In genomic region chr20:63128956-63129355, GRCh38 we compare ENCODE assay signal across 27 cellular contexts.
A peak's percentile ranks its signal among the peaks of the same experiment; 100 is the strongest.
DNase-seq lines count a peak whose midpoint lies in the region; ATAC-seq and TF ChIP-seq lines count a peak whose summit lies in the region.
"Had no signal": no experiment of that assay in that cellular context is flagged by ENCODE, and none has a peak within 500 bp of the region (broad histone marks: within the 10 kb centered on the region; RNA-seq: fewer than 3 reads in every experiment).

No MANE protein-coding gene starts in this region.

- H3K36me3 Mint-ChIP-seq in natural killer cell treated with Interleukin-12 subunit alpha and Interleukin-12 subunit beta and Interleukin-15 and Interleukin-18, amount 100 ng/mL, for 72 hours, result no peaks in the 10 kb centered on the region
- H3K36me3 Mint-ChIP-seq in natural killer cell (no peaks in the 10 kb centered on the region), GM23338 (ENCODE audit: low read depth) (no peaks in the 10 kb centered on the region; the same call in 2 of the 3 replicates), Calu3 (ENCODE audit: insufficient read depth, unreplicated experiment) (no peaks in the 10 kb centered on the region)

- H3K9me3 Mint-ChIP-seq in natural killer cell treated with Interleukin-12 subunit alpha and Interleukin-12 subunit beta and Interleukin-15 and Interleukin-18, amount 100 ng/mL, for 72 hours, result no peaks in the 10 kb centered on the region
- H3K9me3 Mint-ChIP-seq in natural killer cell (no peaks in the 10 kb centered on the region), GM23338 (no peaks in the 10 kb centered on the region; the same call in 2 of the 3 replicates), Calu3 (ENCODE audit: low read depth, unreplicated experiment) (no peaks in the 10 kb centered on the region)
- H3K9me3 Mint-ChIP-seq: activated CD4-positive, alpha-beta T cell treated with anti-CD3 and anti-CD28 coated beads, Interleukin-2, amount 10 ng/mL, durations not matched to agents 24 days and 14 days; activated T-cell treated with anti-CD3 and anti-CD28 coated beads, Interleukin-2, amount 50 U/mL, for 24 hours; nephron; stimulated activated naive CD8-positive, alpha-beta T cell treated with anti-CD3 and anti-CD28 coated beads, Interleukin-15, Interleukin-2, amounts not matched to agents 100 ng/mL and 50 ng/mL, for 24 hours had no signal

- H3K4me1 Mint-ChIP-seq in natural killer cell treated with Interleukin-12 subunit alpha and Interleukin-12 subunit beta and Interleukin-15 and Interleukin-18, amount 100 ng/mL, for 72 hours (ENCODE audit: low read depth in 2 of 2), result no peaks in the 10 kb centered on the region
- H3K4me1 Mint-ChIP-seq in natural killer cell (no peaks in the 10 kb centered on the region), GM23338 (peaks cover 17% of the 10 kb centered on the region), Calu3 (ENCODE audit: low read depth, unreplicated experiment) (no peaks in the 10 kb centered on the region)
- H3K4me1 Mint-ChIP-seq: activated CD4-positive, alpha-beta T cell treated with anti-CD3 and anti-CD28 coated beads, Interleukin-2, amount 10 ng/mL, durations not matched to agents 24 days and 14 days; nephron had no signal

- no peak overlapping the region for H3K4me2 ChIP-seq in GM23338
- H3K4me2 ChIP-seq: smooth muscle cell had no signal

- no TSS peak for BruUV-seq in Calu3 (replicated peaks; lab: Mats Ljungman, UMichigan)

- no peaks in the 10 kb centered on the region for H3K9me3 ChIP-seq in right cardiac atrium (ENCODE audit: control insufficient read depth, low read length)
- H3K9me3 ChIP-seq: BLaER1 treated with 17β-estradiol and CSF1 and Interleukin-3, amounts not matched to agents 10 nM and 100 nM; body of pancreas; SJSA1; thoracic aorta had no signal

- no peaks in the 10 kb centered on the region for H3K27me3 ChIP-seq in right cardiac atrium (ENCODE audit: control insufficient read depth, insufficient read depth)
- H3K27me3 ChIP-seq in GM23338 (ENCODE audit: insufficient read depth), result no peaks in the 10 kb centered on the region
- H3K27me3 ChIP-seq: body of pancreas had no signal

- no peak overlapping the region for H3K4me3 Mint-ChIP-seq in natural killer cell treated with Interleukin-12 subunit alpha and Interleukin-12 subunit beta and Interleukin-15 and Interleukin-18, amount 100 ng/mL, for 72 hours
- H3K4me3 Mint-ChIP-seq in natural killer cell (no peak overlapping the region), GM23338 (no peak overlapping the region), Calu3 (ENCODE audit: low read depth, unreplicated experiment) (no peak overlapping the region)
- H3K4me3 Mint-ChIP-seq: activated CD4-positive, alpha-beta T cell treated with anti-CD3 and anti-CD28 coated beads, Interleukin-2, amount 10 ng/mL, durations not matched to agents 24 days and 14 days; activated T-cell treated with anti-CD3 and anti-CD28 coated beads, Interleukin-2, amount 50 U/mL, for 24 hours; nephron; stimulated activated naive CD8-positive, alpha-beta T cell treated with anti-CD3 and anti-CD28 coated beads, Interleukin-15, Interleukin-2, amounts not matched to agents 100 ng/mL and 50 ng/mL, for 24 hours had no signal

- H3K79me2 ChIP-seq in GM23338 (replicated peaks; ENCODE audit: insufficient read depth), result no peaks in the 10 kb centered on the region

- peaks cover 7% of the 10 kb centered on the region in 2 donors for H3K27me3 Mint-ChIP-seq in natural killer cell treated with Interleukin-12 subunit alpha and Interleukin-12 subunit beta and Interleukin-15 and Interleukin-18, amount 100 ng/mL, for 72 hours
- H3K27me3 Mint-ChIP-seq in natural killer cell (ENCODE audit: low read depth in 2 of 2) (peaks cover 8 to 16% of the 10 kb centered on the region in 2 donors), GM23338 (ENCODE audit: insufficient read depth, low read depth, poor library complexity) (peaks cover 8% of the 10 kb centered on the region), Calu3 (ENCODE audit: unreplicated experiment) (peaks cover 32% of the 10 kb centered on the region)

- CTCF ChIA-PET in Calu3 (lab: Charles Lee), result no interaction called here

- no peaks in the 10 kb centered on the region for H3K9me2 ChIP-seq in GM23338 (ENCODE audit: insufficient read depth)

- TF ChIP-seq CTCF in natural killer cell (IDR thresholded peaks at IDR 0.05) (no peak), GM23338 (conservative IDR thresholded peaks at IDR 0.05; ENCODE audit: low read depth in 2 of 2) (no peak), Calu3 (IDR thresholded peaks at IDR 0.05; ENCODE audit: unreplicated experiment) (no peak)

- H3K27ac Mint-ChIP-seq in natural killer cell treated with Interleukin-12 subunit alpha and Interleukin-12 subunit beta and Interleukin-15 and Interleukin-18, amount 100 ng/mL, for 72 hours, result no peak overlapping the region
- no peak overlapping the region for H3K27ac Mint-ChIP-seq in natural killer cell
- H3K27ac Mint-ChIP-seq in GM23338, result no peak overlapping the region
- no peak overlapping the region for H3K27ac Mint-ChIP-seq in Calu3 (ENCODE audit: unreplicated experiment)
- H3K27ac Mint-ChIP-seq: activated CD4-positive, alpha-beta T cell treated with anti-CD3 and anti-CD28 coated beads, Interleukin-2, amount 10 ng/mL, durations not matched to agents 24 days and 14 days; activated T-cell treated with anti-CD3 and anti-CD28 coated beads, Interleukin-2, amount 50 U/mL, for 24 hours; nephron; stimulated activated naive CD8-positive, alpha-beta T cell treated with anti-CD3 and anti-CD28 coated beads, Interleukin-15, Interleukin-2, amounts not matched to agents 100 ng/mL and 50 ng/mL, for 24 hours had no signal

- no peaks in the 10 kb centered on the region for H4K20me1 ChIP-seq in GM23338 (replicated peaks; ENCODE audit: insufficient read depth)

- WGBS in right cardiac atrium, result 83% methylated on average over 17 of the region's 17 CpGs

- H3K36me3 ChIP-seq in GM23338 (ENCODE audit: insufficient read depth), result no peaks in the 10 kb centered on the region
- H3K36me3 ChIP-seq: BLaER1 treated with 17β-estradiol and CSF1 and Interleukin-3, amounts not matched to agents 10 nM and 100 nM; SJSA1; thoracic aorta; WERI-Rb-1 had no signal

- peak; percentile 18 for DNase-seq in natural killer cell treated with Interleukin-12 subunit alpha and Interleukin-12 subunit beta and Interleukin-15 and Interleukin-18, amount 100 ng/mL, for 72 hours (ENCODE audit: low spot score)
- DNase-seq in natural killer cell (no peak), right cardiac atrium (peak in 2 of 3 donors; percentile 19 to 21), sciatic nerve (ENCODE audit: low spot score) (peak; percentile 35), GM23338 (ENCODE audit: low spot score) (no peak), DMS79 (lab: John Stamatoyannopoulos, UW) (no peak), Calu3 (no peak)
- DNase-seq: activated CD4-positive, alpha-beta T cell treated with anti-CD3 and anti-CD28 coated beads, Interleukin-2, amount 10 ng/mL, durations not matched to agents 24 days and 14 days; activated T-cell treated with anti-CD3 and anti-CD28 coated beads, Interleukin-2, amount 50 U/mL, for 24 hours; COR-L47; dermis blood vessel endothelial cell; HCEC 1CT; Kasumi-1; NCI-H146; NCI-H2107; NCI-H345; NCI-H748 treated with DMSO at 0.1 percent for 48 hours; stimulated activated CD4-positive, alpha-beta T cell treated with anti-CD3 and anti-CD28 coated beads, Interleukin-1b, Interleukin-23, amount 100 ng/mL, for 48 hours; WERI-Rb-1 had no signal

- intact Hi-C loops in natural killer cell (cut with micrococcal nuclease) (no loop called here), right cardiac atrium (cut with DNase I) (no loop called here), sciatic nerve (cut with DNase I) (no loop called here), Calu3 (cut with micrococcal nuclease; ENCODE audit: unreplicated experiment) (no loop called here)

- H3K4me3 ChIP-seq in right cardiac atrium (ENCODE audit: low read length) (no peak overlapping the region), GM23338 (no peak overlapping the region)
- H3K4me3 ChIP-seq: BLaER1 treated with 17β-estradiol and CSF1 and Interleukin-3, amounts not matched to agents 10 nM and 100 nM; body of pancreas; SJSA1; smooth muscle cell; thoracic aorta had no signal

- H3K27ac ChIP-seq in right cardiac atrium (ENCODE audit: low read length) (no peak overlapping the region), GM23338 (ENCODE audit: low read depth) (no peak overlapping the region)
- H3K27ac ChIP-seq: BLaER1 treated with 17β-estradiol and CSF1 and Interleukin-3, amounts not matched to agents 10 nM and 100 nM; body of pancreas; SJSA1; thoracic aorta; WERI-Rb-1 had no signal

- no peak for ATAC-seq in natural killer cell treated with Interleukin-12 subunit alpha and Interleukin-12 subunit beta and Interleukin-15 and Interleukin-18, amount 100 ng/mL, for 72 hours
- ATAC-seq in natural killer cell (no peak), right cardiac atrium (no peak), sciatic nerve (no peak), GM23338 (no peak)
- ATAC-seq: body of pancreas, esophagus mucosa had no signal

- no peaks in the 10 kb centered on the region for H3K4me1 ChIP-seq in right cardiac atrium (ENCODE audit: control insufficient read depth, insufficient read depth, low read length)
- peaks cover 10% of the 10 kb centered on the region; the same call in 1 of the 2 replicates for H3K4me1 ChIP-seq in GM23338 (ENCODE audit: insufficient read depth)
- H3K4me1 ChIP-seq: body of pancreas, SJSA1 had no signal

- H2AFZ ChIP-seq in GM23338, result no peak overlapping the region

- H3F3A ChIP-seq in GM23338 (replicated peaks; ENCODE audit: low read depth), result 0 out of 2 replicates have a peak, but pooled peaks cover 1% of the 10 kb centered on the region

TF ChIP-seq in GM23338, 12 proteins besides CTCF, POLR2A, EP300 and RAD21 (continues in another document):
- TF ChIP-seq NANOG (IDR thresholded peaks at IDR 0.05; ENCODE audit: borderline replicate concordance) (no peak), ZNF331 (CRISPR knock-in tag; IDR thresholded peaks at IDR 0.05; ENCODE audit: low read depth) (no peak), ZNF114 (CRISPR knock-in tag; IDR thresholded peaks at IDR 0.05) (no peak)

Comparison
In these comparisons a context has a peak if more than half of its experiments do, and no peak if none do; other contexts are left out.
1. DNase-seq: peak in natural killer cell treated with Interleukin-12 subunit alpha and Interleukin-12 subunit beta and Interleukin-15 and Interleukin-18, amount 100 ng/mL, for 72 hours (single experiment), right cardiac atrium (2 of 3) and sciatic nerve (single experiment); none in natural killer cell (single experiment), GM23338 (single experiment), DMS79 (single experiment) and Calu3 (single experiment).